In the genomic region with DNA sequence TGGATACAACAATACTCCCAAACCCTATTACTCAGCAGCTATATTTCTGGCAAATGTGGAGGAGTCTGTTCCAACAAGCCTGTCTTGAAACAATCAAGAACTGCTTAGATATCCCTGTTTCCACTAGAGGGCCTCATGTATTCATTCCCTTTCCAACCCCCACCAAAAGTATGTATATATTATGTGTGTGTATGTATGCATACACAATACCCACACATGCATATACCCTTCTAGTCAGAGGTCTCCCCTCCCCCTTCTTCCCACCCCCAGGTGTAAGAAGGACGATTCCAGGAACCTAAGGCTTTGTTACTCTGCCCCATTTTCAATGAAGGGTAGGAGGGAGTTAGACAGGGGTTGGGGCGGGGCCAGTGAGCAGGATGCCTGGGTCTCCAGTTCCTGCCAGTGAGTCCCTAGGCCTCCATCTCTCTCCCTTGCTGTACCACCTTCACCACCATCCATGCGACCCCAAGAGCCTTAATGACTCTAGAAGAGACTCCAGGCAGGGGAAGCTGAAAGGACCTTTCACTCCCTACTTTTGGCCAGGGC, we compare ENCODE assay signal across 8 cellular contexts. TPM values are rescaled to one million over a fixed set of nuclear protein-coding genes. Genes with fewer than 3 reads are reported as not detected.
A peak's percentile ranks its signal among the peaks of the same experiment; 100 is the strongest.
DNase-seq lines count a peak whose midpoint lies in the region; ATAC-seq and TF ChIP-seq lines count a peak whose summit lies in the region.

A gene (plus strand): TSS at position 392 of the 546 bp plus-strand sequence. CDS start 5,342 bp downstream, outside the sequence.

- H3K4me3 Mint-ChIP-seq in T-cell, result peak within 1 kb of the TSS; percentile 96 to 100 (median 97)

- DNase-seq in NCI-H1105 treated with DMSO at 0.1 percent for 48 hours (lab: John Stamatoyannopoulos, UW) (peak; percentile 40), NCI-H1105 (lab: John Stamatoyannopoulos, UW) (no peak), MG63 (peak; percentile 37), T-cell (peak; percentile 53 to 82 (median 72)), amniotic epithelial cell (ENCODE audit: low read depth) (peak; percentile 74), hepatic stellate cell (ENCODE audit: low spot score) (peak; percentile 78), retinal pigment epithelial cell (ENCODE audit: low read depth) (no peak)

- H3K36me3 Mint-ChIP-seq in T-cell, result peaks cover 27% of the 10 kb centered on the region

- H3K27ac Mint-ChIP-seq in T-cell, result peak within 1 kb of the TSS; percentile 96 to 99

- no peaks in the 10 kb centered on the region for H3K9me3 ChIP-seq in MG63

- H3K4me1 Mint-ChIP-seq in T-cell, result peaks cover 53 to 77% (median 67%) of the 10 kb centered on the region in 3 donors

- CTCF ChIA-PET in T-cell (lab: Charles Lee), result interaction anchor here (0.6 to 1.3 kb wide), 9 partner anchors 9 to 192 kb away, joined by 3 to 14 read pairs (median 4); a partner anchor contains a TSS

- no peaks in the 10 kb centered on the region for H3K27me3 Mint-ChIP-seq in T-cell

- POLR2A ChIA-PET in T-cell (lab: Charles Lee), result interaction anchor here in 1 of 2 donors (0.5 kb wide), 1 partner anchor 101 kb away, joined by 6 read pairs; a partner anchor contains a TSS

- no peaks in the 10 kb centered on the region for H3K36me3 ChIP-seq in MG63

- peak; percentile 75 for TF ChIP-seq CTCF in retinal pigment epithelial cell (conservative IDR thresholded peaks at IDR 0.05; ENCODE audit: low read depth, low read length)

- no peaks in the 10 kb centered on the region for H3K27me3 ChIP-seq in MG63

- H3K4me3 ChIP-seq in MG63, result peak within 1 kb of the TSS; percentile 47
- peak within 1 kb of the TSS; percentile 66 for H3K4me3 ChIP-seq in retinal pigment epithelial cell (ENCODE audit: low read length)

- H3K9me3 Mint-ChIP-seq in T-cell, result no peaks in the 10 kb centered on the region

- ATAC-seq in T-cell (replicated peaks in 1 of 4), result peak; percentile 26 to 29 (median 28)
- no peak for ATAC-seq in GM18870 (IDR thresholded peaks at IDR 0.05; ENCODE audit: unreplicated experiment)

RNA-seq across cellular contexts. Expression of the gene that starts here (rescaled TPM):
- total RNA-seq in MG63 (2014; rRNA removed; shearing (Covaris generic); ENCODE audit: low replicate concordance), result 2.6 and 2.9 TPM in 2 replicates
- total RNA-seq in T-cell, result 1,000 to 10,000 TPM in 4 of 5 donors, 100 to 1,000 TPM in 1; 896 to 1,314 (median 1,231) TPM

Comparison
In these comparisons a context has a peak if more than half of its experiments do, and no peak if none do; other contexts are left out.
1. RNA of the gene that starts here (total RNA-seq): 896 to 1,314 TPM in T-cell; 2.6 to 2.9 TPM in MG63; every median in the first group is over 100 times any median in the second.
2. DNase-seq: peak in NCI-H1105 treated with DMSO at 0.1 percent for 48 hours (single experiment), MG63 (single experiment), T-cell (34 of 34), amniotic epithelial cell (single experiment) and hepatic stellate cell (single experiment); none in NCI-H1105 (single experiment) and retinal pigment epithelial cell (single experiment).